1 cellular context compared by ENCODE assay signal in the genomic region with DNA sequence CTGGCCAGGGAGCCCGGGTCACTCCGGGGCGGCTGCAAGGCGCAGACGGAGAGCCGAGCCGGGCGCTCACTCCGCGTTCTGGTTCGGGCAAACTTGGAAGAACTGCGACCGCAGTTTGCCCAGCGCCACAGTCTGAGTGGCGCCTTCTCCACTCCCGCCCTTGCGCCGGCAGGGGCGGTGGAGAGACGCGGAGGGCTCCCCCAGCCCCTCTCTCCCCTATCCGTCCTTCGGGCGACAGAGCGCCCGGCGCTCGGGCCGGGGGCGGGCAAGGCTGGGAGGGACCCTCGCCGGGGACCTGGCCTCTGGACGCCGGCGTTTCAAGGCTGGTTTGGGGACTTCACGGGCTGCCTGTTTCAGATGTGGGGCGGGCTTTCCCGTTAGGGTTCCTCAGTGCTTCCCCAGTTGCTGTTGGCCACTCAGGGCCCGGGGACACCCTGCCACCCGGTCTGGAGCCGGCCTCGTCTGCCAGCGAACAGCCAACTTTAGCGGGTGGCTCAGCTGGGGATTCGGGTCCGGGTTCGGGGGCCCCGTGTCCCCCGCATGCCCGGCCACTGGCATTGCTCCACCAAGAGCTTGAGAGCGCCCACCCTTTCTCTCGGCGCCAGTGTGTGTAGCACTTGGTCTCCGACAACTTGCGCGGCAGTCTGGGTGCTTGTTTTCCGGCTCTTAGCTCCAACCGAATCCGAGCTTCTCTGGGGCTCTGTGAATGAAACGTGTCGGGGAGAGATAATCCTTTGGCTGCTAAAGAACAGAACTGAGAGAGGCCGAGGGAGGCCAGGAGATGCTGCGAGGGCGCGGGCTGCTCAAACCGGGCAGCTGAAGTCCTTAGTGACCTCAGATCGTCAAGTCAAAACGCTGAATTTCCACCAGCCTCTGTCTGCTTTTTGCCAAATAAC.
A peak's percentile ranks its signal among the peaks of the same experiment; 100 is the strongest.
TF ChIP-seq lines count a peak whose summit lies in the region.

No MANE protein-coding gene starts in this region.

TF ChIP-seq in HepG2, 621 proteins besides CTCF, POLR2A, EP300 and RAD21 (continued from another document and continues in another):
- TF ChIP-seq, protein P1, sequence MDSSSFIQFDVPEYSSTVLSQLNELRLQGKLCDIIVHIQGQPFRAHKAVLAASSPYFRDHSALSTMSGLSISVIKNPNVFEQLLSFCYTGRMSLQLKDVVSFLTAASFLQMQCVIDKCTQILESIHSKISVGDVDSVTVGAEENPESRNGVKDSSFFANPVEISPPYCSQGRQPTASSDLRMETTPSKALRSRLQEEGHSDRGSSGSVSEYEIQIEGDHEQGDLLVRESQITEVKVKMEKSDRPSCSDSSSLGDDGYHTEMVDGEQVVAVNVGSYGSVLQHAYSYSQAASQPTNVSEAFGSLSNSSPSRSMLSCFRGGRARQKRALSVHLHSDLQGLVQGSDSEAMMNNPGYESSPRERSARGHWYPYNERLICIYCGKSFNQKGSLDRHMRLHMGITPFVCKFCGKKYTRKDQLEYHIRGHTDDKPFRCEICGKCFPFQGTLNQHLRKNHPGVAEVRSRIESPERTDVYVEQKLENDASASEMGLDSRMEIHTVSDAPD (CRISPR knock-in tag; IDR thresholded peaks at IDR 0.05) = no peak
- TF ChIP-seq RORA (CRISPR knock-in tag; IDR thresholded peaks at IDR 0.05) = no peak
- TF ChIP-seq, protein P2, sequence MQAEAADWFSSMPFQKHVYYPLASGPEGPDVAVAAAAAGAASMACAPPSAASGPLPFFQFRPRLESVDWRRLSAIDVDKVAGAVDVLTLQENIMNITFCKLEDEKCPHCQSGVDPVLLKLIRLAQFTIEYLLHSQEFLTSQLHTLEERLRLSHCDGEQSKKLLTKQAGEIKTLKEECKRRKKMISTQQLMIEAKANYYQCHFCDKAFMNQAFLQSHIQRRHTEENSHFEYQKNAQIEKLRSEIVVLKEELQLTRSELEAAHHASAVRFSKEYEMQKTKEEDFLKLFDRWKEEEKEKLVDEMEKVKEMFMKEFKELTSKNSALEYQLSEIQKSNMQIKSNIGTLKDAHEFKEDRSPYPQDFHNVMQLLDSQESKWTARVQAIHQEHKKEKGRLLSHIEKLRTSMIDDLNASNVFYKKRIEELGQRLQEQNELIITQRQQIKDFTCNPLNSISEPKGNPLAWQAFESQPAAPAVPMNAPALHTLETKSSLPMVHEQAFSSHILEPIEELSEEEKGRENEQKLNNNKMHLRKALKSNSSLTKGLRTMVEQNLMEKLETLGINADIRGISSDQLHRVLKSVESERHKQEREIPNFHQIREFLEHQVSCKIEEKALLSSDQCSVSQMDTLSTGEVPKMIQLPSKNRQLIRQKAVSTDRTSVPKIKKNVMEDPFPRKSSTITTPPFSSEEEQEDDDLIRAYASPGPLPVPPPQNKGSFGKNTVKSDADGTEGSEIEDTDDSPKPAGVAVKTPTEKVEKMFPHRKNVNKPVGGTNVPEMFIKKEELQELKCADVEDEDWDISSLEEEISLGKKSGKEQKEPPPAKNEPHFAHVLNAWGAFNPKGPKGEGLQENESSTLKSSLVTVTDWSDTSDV (CRISPR knock-in tag; IDR thresholded peaks at IDR 0.05) = 0 out of 2 replicates have a peak, but pooled peaks have one; percentile 57
- no peak for TF ChIP-seq SMAD1 (CRISPR knock-in tag; IDR thresholded peaks at IDR 0.05; ENCODE audit: borderline replicate concordance, low read depth)
- TF ChIP-seq MTF1 (CRISPR knock-in tag; IDR thresholded peaks at IDR 0.05) = 0 out of 2 replicates have a peak, but pooled peaks have one; percentile 12
- peak; percentile 51; the same call in 1 of the 2 replicates for TF ChIP-seq ZNF232 (CRISPR knock-in tag; IDR thresholded peaks at IDR 0.05; ENCODE audit: borderline replicate concordance)
- peak; percentile 16; the same call in 1 of the 2 replicates for TF ChIP-seq HES4 (CRISPR knock-in tag; IDR thresholded peaks at IDR 0.05; ENCODE audit: borderline replicate concordance)
- peak; percentile 82 for TF ChIP-seq ZNF891 (CRISPR knock-in tag; IDR thresholded peaks at IDR 0.05)
- no peak for TF ChIP-seq THAP11 (CRISPR knock-in tag; IDR thresholded peaks at IDR 0.05)
- peak; percentile 64; the same call in 1 of the 2 replicates for TF ChIP-seq REL (CRISPR knock-in tag; conservative IDR thresholded peaks at IDR 0.05)
- TF ChIP-seq MAFF (IDR thresholded peaks at IDR 0.05; ENCODE audit: low read depth, low read length) = no peak
- TF ChIP-seq HHEX (CRISPR knock-in tag; IDR thresholded peaks at IDR 0.05) = no peak
- TF ChIP-seq CBFB (CRISPR knock-in tag; IDR thresholded peaks at IDR 0.05) = 0 out of 2 replicates have a peak, but pooled peaks have one; percentile 36
- peak; percentile 29 for TF ChIP-seq ASH2L (IDR thresholded peaks at IDR 0.05; ENCODE audit: insufficient read length, low read depth, low read length)
- no peak for TF ChIP-seq ZNF839 (CRISPR knock-in tag; IDR thresholded peaks at IDR 0.05; ENCODE audit: borderline replicate concordance)
- TF ChIP-seq, protein P3, sequence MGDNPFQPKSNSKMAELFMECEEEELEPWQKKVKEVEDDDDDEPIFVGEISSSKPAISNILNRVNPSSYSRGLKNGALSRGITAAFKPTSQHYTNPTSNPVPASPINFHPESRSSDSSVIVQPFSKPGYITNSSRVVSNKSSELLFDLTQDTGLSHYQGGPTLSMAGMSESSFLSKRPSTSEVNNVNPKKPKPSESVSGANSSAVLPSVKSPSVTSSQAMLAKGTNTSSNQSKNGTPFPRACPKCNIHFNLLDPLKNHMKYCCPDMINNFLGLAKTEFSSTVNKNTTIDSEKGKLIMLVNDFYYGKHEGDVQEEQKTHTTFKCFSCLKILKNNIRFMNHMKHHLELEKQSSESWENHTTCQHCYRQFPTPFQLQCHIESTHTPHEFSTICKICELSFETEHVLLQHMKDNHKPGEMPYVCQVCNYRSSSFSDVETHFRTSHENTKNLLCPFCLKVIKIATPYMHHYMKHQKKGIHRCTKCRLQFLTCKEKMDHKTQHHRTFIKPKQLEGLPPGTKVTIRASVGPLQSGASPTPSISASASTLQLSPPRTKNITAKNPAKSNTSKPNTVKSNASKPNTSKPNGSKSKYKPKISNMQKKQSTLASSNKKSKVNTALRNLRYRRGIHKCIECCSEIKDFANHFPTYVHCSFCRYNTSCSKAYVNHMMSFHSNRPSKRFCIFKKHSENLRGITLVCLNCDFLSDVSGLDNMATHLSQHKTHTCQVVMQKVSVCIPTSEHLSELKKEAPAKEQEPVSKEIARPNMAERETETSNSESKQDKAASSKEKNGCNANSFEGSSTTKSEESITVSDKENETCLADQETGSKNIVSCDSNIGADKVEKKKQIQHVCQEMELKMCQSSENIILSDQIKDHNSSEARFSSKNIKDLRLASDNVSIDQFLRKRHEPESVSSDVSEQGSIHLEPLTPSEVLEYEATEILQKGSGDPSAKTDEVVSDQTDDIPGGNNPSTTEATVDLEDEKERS (CRISPR knock-in tag; IDR thresholded peaks at IDR 0.05) = 0 out of 2 replicates have a peak, but pooled peaks have one; percentile 46
- 0 out of 2 replicates have a peak, but pooled peaks have one; percentile 6 for TF ChIP-seq ZNF367 (CRISPR knock-in tag; IDR thresholded peaks at IDR 0.05; ENCODE audit: borderline replicate concordance)
- 0 out of 2 replicates have a peak, but pooled peaks have one; percentile 60 for TF ChIP-seq ARNT2 (CRISPR knock-in tag; IDR thresholded peaks at IDR 0.05; ENCODE audit: low read depth)
- TF ChIP-seq, protein P4, sequence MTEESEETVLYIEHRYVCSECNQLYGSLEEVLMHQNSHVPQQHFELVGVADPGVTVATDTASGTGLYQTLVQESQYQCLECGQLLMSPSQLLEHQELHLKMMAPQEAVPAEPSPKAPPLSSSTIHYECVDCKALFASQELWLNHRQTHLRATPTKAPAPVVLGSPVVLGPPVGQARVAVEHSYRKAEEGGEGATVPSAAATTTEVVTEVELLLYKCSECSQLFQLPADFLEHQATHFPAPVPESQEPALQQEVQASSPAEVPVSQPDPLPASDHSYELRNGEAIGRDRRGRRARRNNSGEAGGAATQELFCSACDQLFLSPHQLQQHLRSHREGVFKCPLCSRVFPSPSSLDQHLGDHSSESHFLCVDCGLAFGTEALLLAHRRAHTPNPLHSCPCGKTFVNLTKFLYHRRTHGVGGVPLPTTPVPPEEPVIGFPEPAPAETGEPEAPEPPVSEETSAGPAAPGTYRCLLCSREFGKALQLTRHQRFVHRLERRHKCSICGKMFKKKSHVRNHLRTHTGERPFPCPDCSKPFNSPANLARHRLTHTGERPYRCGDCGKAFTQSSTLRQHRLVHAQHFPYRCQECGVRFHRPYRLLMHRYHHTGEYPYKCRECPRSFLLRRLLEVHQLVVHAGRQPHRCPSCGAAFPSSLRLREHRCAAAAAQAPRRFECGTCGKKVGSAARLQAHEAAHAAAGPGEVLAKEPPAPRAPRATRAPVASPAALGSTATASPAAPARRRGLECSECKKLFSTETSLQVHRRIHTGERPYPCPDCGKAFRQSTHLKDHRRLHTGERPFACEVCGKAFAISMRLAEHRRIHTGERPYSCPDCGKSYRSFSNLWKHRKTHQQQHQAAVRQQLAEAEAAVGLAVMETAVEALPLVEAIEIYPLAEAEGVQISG (CRISPR knock-in tag; IDR thresholded peaks at IDR 0.05) = peak; percentile 68; the same call in 1 of the 2 replicates
- 0 out of 2 replicates have a peak, but pooled peaks have one; percentile 72 for TF ChIP-seq KDM4B (CRISPR knock-in tag; IDR thresholded peaks at IDR 0.05)
- no peak for TF ChIP-seq SOX6 (IDR thresholded peaks at IDR 0.05)
- peak; percentile 39 for TF ChIP-seq SOX6 (CRISPR knock-in tag; IDR thresholded peaks at IDR 0.05)
- TF ChIP-seq, protein P5, sequence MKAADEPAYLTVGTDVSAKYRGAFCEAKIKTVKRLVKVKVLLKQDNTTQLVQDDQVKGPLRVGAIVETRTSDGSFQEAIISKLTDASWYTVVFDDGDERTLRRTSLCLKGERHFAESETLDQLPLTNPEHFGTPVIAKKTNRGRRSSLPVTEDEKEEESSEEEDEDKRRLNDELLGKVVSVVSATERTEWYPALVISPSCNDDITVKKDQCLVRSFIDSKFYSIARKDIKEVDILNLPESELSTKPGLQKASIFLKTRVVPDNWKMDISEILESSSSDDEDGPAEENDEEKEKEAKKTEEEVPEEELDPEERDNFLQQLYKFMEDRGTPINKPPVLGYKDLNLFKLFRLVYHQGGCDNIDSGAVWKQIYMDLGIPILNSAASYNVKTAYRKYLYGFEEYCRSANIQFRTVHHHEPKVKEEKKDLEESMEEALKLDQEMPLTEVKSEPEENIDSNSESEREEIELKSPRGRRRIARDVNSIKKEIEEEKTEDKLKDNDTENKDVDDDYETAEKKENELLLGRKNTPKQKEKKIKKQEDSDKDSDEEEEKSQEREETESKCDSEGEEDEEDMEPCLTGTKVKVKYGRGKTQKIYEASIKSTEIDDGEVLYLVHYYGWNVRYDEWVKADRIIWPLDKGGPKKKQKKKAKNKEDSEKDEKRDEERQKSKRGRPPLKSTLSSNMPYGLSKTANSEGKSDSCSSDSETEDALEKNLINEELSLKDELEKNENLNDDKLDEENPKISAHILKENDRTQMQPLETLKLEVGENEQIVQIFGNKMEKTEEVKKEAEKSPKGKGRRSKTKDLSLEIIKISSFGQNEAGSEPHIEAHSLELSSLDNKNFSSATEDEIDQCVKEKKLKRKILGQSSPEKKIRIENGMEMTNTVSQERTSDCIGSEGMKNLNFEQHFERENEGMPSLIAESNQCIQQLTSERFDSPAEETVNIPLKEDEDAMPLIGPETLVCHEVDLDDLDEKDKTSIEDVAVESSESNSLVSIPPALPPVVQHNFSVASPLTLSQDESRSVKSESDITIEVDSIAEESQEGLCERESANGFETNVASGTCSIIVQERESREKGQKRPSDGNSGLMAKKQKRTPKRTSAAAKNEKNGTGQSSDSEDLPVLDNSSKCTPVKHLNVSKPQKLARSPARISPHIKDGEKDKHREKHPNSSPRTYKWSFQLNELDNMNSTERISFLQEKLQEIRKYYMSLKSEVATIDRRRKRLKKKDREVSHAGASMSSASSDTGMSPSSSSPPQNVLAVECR (CRISPR knock-in tag; IDR thresholded peaks at IDR 0.05; ENCODE audit: borderline replicate concordance) = peak; percentile 53
- TF ChIP-seq RXRB (CRISPR knock-in tag; IDR thresholded peaks at IDR 0.05; ENCODE audit: borderline replicate concordance) = 0 out of 2 replicates have a peak, but pooled peaks have one; percentile 5
- TF ChIP-seq, protein P6, sequence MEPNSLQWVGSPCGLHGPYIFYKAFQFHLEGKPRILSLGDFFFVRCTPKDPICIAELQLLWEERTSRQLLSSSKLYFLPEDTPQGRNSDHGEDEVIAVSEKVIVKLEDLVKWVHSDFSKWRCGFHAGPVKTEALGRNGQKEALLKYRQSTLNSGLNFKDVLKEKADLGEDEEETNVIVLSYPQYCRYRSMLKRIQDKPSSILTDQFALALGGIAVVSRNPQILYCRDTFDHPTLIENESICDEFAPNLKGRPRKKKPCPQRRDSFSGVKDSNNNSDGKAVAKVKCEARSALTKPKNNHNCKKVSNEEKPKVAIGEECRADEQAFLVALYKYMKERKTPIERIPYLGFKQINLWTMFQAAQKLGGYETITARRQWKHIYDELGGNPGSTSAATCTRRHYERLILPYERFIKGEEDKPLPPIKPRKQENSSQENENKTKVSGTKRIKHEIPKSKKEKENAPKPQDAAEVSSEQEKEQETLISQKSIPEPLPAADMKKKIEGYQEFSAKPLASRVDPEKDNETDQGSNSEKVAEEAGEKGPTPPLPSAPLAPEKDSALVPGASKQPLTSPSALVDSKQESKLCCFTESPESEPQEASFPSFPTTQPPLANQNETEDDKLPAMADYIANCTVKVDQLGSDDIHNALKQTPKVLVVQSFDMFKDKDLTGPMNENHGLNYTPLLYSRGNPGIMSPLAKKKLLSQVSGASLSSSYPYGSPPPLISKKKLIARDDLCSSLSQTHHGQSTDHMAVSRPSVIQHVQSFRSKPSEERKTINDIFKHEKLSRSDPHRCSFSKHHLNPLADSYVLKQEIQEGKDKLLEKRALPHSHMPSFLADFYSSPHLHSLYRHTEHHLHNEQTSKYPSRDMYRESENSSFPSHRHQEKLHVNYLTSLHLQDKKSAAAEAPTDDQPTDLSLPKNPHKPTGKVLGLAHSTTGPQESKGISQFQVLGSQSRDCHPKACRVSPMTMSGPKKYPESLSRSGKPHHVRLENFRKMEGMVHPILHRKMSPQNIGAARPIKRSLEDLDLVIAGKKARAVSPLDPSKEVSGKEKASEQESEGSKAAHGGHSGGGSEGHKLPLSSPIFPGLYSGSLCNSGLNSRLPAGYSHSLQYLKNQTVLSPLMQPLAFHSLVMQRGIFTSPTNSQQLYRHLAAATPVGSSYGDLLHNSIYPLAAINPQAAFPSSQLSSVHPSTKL (CRISPR knock-in tag; IDR thresholded peaks at IDR 0.05) = peak; percentile 23; the same call in 1 of the 2 replicates
- TF ChIP-seq, protein P7, sequence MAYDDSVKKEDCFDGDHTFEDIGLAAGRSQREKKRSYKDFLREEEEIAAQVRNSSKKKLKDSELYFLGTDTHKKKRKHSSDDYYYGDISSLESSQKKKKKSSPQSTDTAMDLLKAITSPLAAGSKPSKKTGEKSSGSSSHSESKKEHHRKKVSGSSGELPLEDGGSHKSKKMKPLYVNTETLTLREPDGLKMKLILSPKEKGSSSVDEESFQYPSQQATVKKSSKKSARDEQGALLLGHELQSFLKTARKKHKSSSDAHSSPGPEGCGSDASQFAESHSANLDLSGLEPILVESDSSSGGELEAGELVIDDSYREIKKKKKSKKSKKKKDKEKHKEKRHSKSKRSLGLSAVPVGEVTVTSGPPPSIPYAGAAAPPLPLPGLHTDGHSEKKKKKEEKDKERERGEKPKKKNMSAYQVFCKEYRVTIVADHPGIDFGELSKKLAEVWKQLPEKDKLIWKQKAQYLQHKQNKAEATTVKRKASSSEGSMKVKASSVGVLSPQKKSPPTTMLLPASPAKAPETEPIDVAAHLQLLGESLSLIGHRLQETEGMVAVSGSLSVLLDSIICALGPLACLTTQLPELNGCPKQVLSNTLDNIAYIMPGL (CRISPR knock-in tag; IDR thresholded peaks at IDR 0.05; ENCODE audit: borderline replicate concordance in 1 of 2, low read depth in 1 of 2) = peak; percentile 81 to 96
- TF ChIP-seq KDM2A (CRISPR knock-in tag; IDR thresholded peaks at IDR 0.05; ENCODE audit: borderline replicate concordance, low read depth) = peak; percentile 39; the same call in 1 of the 2 replicates
